8 cellular contexts compared by ENCODE assay signal in genomic region chr1:84944767-84945486, GRCh38. TPM values are rescaled to one million over a fixed set of nuclear protein-coding genes. Genes with fewer than 3 reads are reported as not detected.
DNase-seq lines count a peak whose midpoint lies in the region; ATAC-seq and TF ChIP-seq lines count a peak whose summit lies in the region.

No MANE protein-coding gene starts in this region.

- H3K27ac ChIP-seq in colonic mucosa: peak overlapping the region; percentile 67
- H3K27ac ChIP-seq in right lobe of liver: peak overlapping the region; percentile 56 to 81 (median 63)

- H3K36me3 ChIP-seq in colonic mucosa: no peaks in the 10 kb centered on the region
- H3K36me3 ChIP-seq in right lobe of liver: no peaks in the 10 kb centered on the region

- 2% methylated on average over 6 of the region's 6 CpGs for WGBS in right lobe of liver (ENCODE audit: insufficient coverage, low coverage, low lambda C conversion rate, missing lambda C conversion rate)

- H3K27me3 ChIP-seq in colonic mucosa: no peaks in the 10 kb centered on the region
- H3K27me3 ChIP-seq in right lobe of liver: no peaks in the 10 kb centered on the region

- ATAC-seq in GM18909 (IDR thresholded peaks at IDR 0.05; ENCODE audit: poor library complexity, unreplicated experiment) (peak; percentile 90), HG03159 (IDR thresholded peaks at IDR 0.05; ENCODE audit: unreplicated experiment) (peak; percentile 89), right lobe of liver (peak; percentile 98 to 99 (median 99))

- H3K4me3 ChIP-seq in colonic mucosa: peak overlapping the region; percentile 8
- peak overlapping the region; percentile 34 to 54 (median 47) for H3K4me3 ChIP-seq in right lobe of liver

- no peak for TF ChIP-seq POLR2A in right lobe of liver (IDR thresholded peaks at IDR 0.05)

- DNase-seq in Ammon's horn (ENCODE audit: low spot score) (peak; percentile 96), NCI-H2227 (lab: John Stamatoyannopoulos, UW; ENCODE audit: unreplicated experiment) (peak; percentile 85), colonic mucosa (peak; percentile 87), right lobe of liver (peak in 2 of 3 donors; percentile 35 to 76)
- DNase-seq in activated CD4-positive, CD25-positive, alpha-beta regulatory T cell treated with anti-CD3 and anti-CD28 coated beads, Interleukin-2, amount 50 U/mL, for 16 hours (ENCODE audit: low read depth, low spot score): peak; percentile 63
- peak; percentile 15 to 68 (median 50) for DNase-seq in stimulated activated CD4-positive, alpha-beta T cell treated with anti-CD3 and anti-CD28 coated beads, TNF-alpha, amount 100 ng/mL, for 1 hour (ENCODE audit: low read depth in 3 of 3, low spot score in 1 of 3)

- no peak overlapping the region for H3K9ac ChIP-seq in colonic mucosa (ENCODE audit: low read depth in 2 of 2, low read length in 2 of 2)

- no peaks in the 10 kb centered on the region for H3K9me3 ChIP-seq in colonic mucosa
- no peaks in the 10 kb centered on the region for H3K9me3 ChIP-seq in right lobe of liver

- intact Hi-C loops in colonic mucosa (cut with DNase I) (loop anchor here (5.0 to 10.0 kb wide), 3 partner anchors 82 to 312 kb away; partner anchors contain the start of gene C1orf52), right lobe of liver (cut with DNase I) (loop anchor here (10.0 kb wide), 1 partner anchor 310 kb away; the partner anchor contains the start of gene C1orf52 (in 2 of the 2))

- H3K4me1 ChIP-seq in colonic mucosa: no peaks in the 10 kb centered on the region
- H3K4me1 ChIP-seq in right lobe of liver: no peaks in the 10 kb centered on the region

- TF ChIP-seq CTCF in colonic mucosa (IDR thresholded peaks at IDR 0.05): peak; percentile 94
- peak; percentile 90 to 91 (median 90) for TF ChIP-seq CTCF in right lobe of liver (IDR thresholded peaks at IDR 0.05)

RNA-seq across cellular contexts. Expression of gene LPAR3, which starts 51.9 kb away (rescaled TPM):
- total RNA-seq in colonic mucosa (1 to 10 TPM; 2.3 to 3.6 TPM), right lobe of liver (under 1 TPM in 1 of 6 experiments, not detected in 5; 0.31 TPM)

RNA-seq across cellular contexts. Expression of gene MCOLN2, which starts 52.0 kb away (rescaled TPM):
- total RNA-seq in colonic mucosa (10 to 100 TPM; 15.4 to 21.6 TPM), right lobe of liver (under 1 TPM in 2 of 6 experiments, not detected in 4; 0.09 to 0.19 TPM)

Comparison
In these comparisons a context has a peak if more than half of its experiments do, and no peak if none do; other contexts are left out.
1. Peak in every context shown above with its lines: DNase-seq, ATAC-seq, H3K4me3 ChIP-seq and H3K27ac ChIP-seq.
2. RNA of gene MCOLN2, which starts 52.0 kb away (total RNA-seq): 15.4 to 21.6 TPM in colonic mucosa; 0.09 to 0.19 TPM in right lobe of liver; every median in the first group is over 10 times any median in the second.